21 cellular contexts compared by ENCODE assay signal in the genomic region with DNA sequence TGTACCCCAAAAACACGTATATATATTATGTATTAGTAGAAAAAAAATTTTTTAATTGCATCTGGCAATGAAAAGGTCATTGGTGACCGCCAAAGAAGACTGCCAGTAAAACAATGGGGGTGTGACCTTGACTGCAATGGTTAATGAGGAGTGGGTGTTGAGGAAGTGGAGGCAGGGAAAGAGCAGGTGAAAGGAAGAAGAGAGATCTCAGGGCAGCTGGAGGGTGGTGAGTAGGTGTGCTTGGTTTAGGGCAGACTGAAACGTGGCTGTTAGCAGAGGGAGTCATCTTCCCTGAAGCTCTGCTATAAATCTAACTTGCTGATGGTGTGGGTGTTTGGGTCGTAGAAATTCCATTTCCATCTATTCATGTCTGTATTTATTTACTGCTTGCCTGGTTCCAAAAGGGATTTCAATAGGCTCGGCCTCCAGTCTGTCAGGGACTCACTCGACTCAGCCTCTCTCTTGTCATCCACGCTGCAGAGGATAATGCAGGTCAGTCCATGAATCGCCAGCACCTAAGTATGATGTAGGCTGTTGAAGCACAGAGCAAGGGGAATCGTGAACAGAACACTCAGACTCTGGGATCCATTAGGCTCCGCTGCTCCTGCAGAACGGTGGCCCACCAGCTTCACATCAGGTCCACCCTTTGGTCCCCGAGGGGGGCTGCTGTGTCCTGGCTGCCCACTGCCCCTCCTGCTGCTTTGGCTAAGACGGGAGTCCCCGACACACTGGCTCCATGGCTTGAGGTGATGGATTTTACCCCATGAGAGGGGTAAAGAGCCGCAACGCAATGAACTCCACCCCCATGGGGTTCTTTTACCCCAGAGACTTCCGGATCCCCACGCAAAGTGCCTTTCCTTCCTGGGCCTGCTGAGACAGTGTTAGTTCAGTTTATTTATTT.
DNase-seq lines count a peak whose midpoint lies in the region; ATAC-seq, FAIRE-seq and TF ChIP-seq lines count a peak whose summit lies in the region.
"Had no signal": no experiment of that assay in that cellular context is flagged by ENCODE, and none has a peak within 500 bp of the region (broad histone marks: within the 10 kb centered on the region; RNA-seq: fewer than 3 reads in every experiment).

No MANE protein-coding gene starts in this region.

- no peak overlapping the region for H2BK120ac ChIP-seq in H1 (replicated peaks; ENCODE audit: low read depth, low read length)

- no peak for TF ChIP-seq EP300 in H1 (IDR thresholded peaks at IDR 0.05; ENCODE audit: borderline replicate concordance in 1 of 2, low read depth in 2 of 2, low read length in 2 of 2)

- H3K9me3 Mint-ChIP-seq in mesothelial cell of epicardium (peaks cover 13% of the 10 kb centered on the region), type B pancreatic cell (peaks cover 8% of the 10 kb centered on the region)

- H2AK5ac ChIP-seq in H1 (ENCODE audit: low read depth, low read length): no peak overlapping the region

- no peaks in the 10 kb centered on the region for H3K23me2 ChIP-seq in H1 (ENCODE audit: low read depth, low read length)

- no peak for TF ChIP-seq RAD21 in H1 (IDR thresholded peaks at IDR 0.05 in 1 of 2, conservative IDR thresholded peaks at IDR 0.05 in 1 of 2; ENCODE audit: low read depth in 2 of 2, low read length in 2 of 2)

- no peak overlapping the region for H3K14ac ChIP-seq in H1 (ENCODE audit: insufficient read length)

- no peaks in the 10 kb centered on the region; a peak in 1 of 7 replicates for H3K4me1 ChIP-seq in H1 (replicated peaks in 1 of 4; ENCODE audit: control insufficient read depth in 3 of 4, insufficient read depth in 4 of 4, low read length in 3 of 4)

- H4K5ac ChIP-seq in H1 (ENCODE audit: insufficient read length, low read depth, low read length): no peak overlapping the region

- H3K79me2 ChIP-seq in H1 (ENCODE audit: control insufficient read depth in 1 of 2, insufficient read depth in 2 of 2, low read length in 2 of 2): no peaks in the 10 kb centered on the region

- ATAC-seq in GM21723 (IDR thresholded peaks at IDR 0.05; ENCODE audit: unreplicated experiment): no peak
- ATAC-seq: GM12878 had no signal

- H2BK20ac ChIP-seq in H1 (ENCODE audit: low read length): no peak overlapping the region

- TF ChIP-seq CTCF in H1 (IDR thresholded peaks at IDR 0.05; ENCODE audit: control extremely low read depth in 1 of 3, insufficient read depth in 1 of 3, low read depth in 1 of 3, low read length in 3 of 3) (no peak), mesothelial cell of epicardium (IDR thresholded peaks at IDR 0.05; ENCODE audit: unreplicated experiment) (no peak), type B pancreatic cell (conservative IDR thresholded peaks at IDR 0.05) (no peak)

- CTCF ChIA-PET in H1 (lab: Charles Lee; ENCODE audit: partially characterized antibody): no interaction called here

- H4K91ac ChIP-seq in H1 (replicated peaks; ENCODE audit: insufficient read length, low read length): no peak overlapping the region

- H3K9ac ChIP-seq in H1 (replicated peaks in 1 of 4; ENCODE audit: extremely low read depth in 1 of 4, low read depth in 3 of 4, low read length in 3 of 4): no peak overlapping the region

- no peaks in the 10 kb centered on the region for H3K27me3 ChIP-seq in H1 (replicated peaks in 1 of 4; ENCODE audit: control insufficient read depth in 3 of 4, extremely low read depth in 1 of 4, insufficient read depth in 3 of 4, low read length in 3 of 4)

- no peaks in the 10 kb centered on the region for H3K79me1 ChIP-seq in H1 (ENCODE audit: low read depth, low read length)

- no peak overlapping the region for H2BK15ac ChIP-seq in H1 (ENCODE audit: low read length)

- H3K27ac ChIP-seq in H1 (ENCODE audit: low read depth, low read length): no peak overlapping the region

- H3K9me3 ChIP-seq in H1 (ENCODE audit: insufficient read depth in 2 of 2, low read depth in 1 of 2, low read length in 1 of 2): no peaks in the 10 kb centered on the region

- H3K4ac ChIP-seq in H1 (replicated peaks; ENCODE audit: insufficient read length, low read depth, low read length): no peak overlapping the region

- no peak overlapping the region for H2BK12ac ChIP-seq in H1 (ENCODE audit: low read depth, low read length)

- H3K56ac ChIP-seq in H1 (replicated peaks; ENCODE audit: insufficient read length, low read depth, low read length): no peak overlapping the region

- H4K8ac ChIP-seq in H1 (ENCODE audit: extremely low read depth, insufficient read depth, low read length): no peak overlapping the region

- no peak overlapping the region for H3K4me3 ChIP-seq in H1 (ENCODE audit: extremely low read depth in 1 of 4, insufficient read depth in 2 of 4, low read depth in 3 of 4, low read length in 4 of 4)
- H3K4me3 ChIP-seq: GM12878 had no signal

- DNase-seq in HTR-8/SVneo (ENCODE audit: insufficient read length, low spot score) (peak; percentile 50), H1 (ENCODE audit: low read depth in 1 of 2, low spot score in 2 of 2) (no peak), mesothelial cell of epicardium (ENCODE audit: low spot score in 2 of 2, unreplicated experiment in 2 of 2) (no peak), type B pancreatic cell (ENCODE audit: extremely low spot score, unreplicated experiment) (no peak), glomerular visceral epithelial cell (ENCODE audit: extremely low spot score) (no peak), inferior parietal cortex (ENCODE audit: extremely low spot score) (no peak)
- DNase-seq in stimulated activated CD4-positive, alpha-beta T cell treated with anti-CD3 and anti-CD28 coated beads, Interleukin-2, amount 100 ng/mL, for 48 hours: no peak
- DNase-seq: Calu3; CD4-positive, alpha-beta memory T cell; DMS53; Kasumi-1; NCI-H1417; NCI-H1930; NCI-H446; NCI-H69; SHP77 treated with DMSO at 0.1 percent for 48 hours had no signal

- H3K23ac ChIP-seq in H1 (ENCODE audit: insufficient read length): no peak overlapping the region

- no peaks in the 10 kb centered on the region for H3K27me3 Mint-ChIP-seq in mesothelial cell of epicardium (ENCODE audit: low read depth)
- H3K27me3 Mint-ChIP-seq in type B pancreatic cell: no peaks in the 10 kb centered on the region
- H3K27me3 Mint-ChIP-seq: CD4-positive, alpha-beta memory T cell had no signal

- FAIRE-seq in HTR-8/SVneo (lab: Jason Lieb, UNC): peak; percentile 63
- no peak for FAIRE-seq in H1 (lab: Jason Lieb, UNC)
- FAIRE-seq: GM12878, H54, RCC 7860 had no signal

- H3K27ac Mint-ChIP-seq in mesothelial cell of epicardium (peak overlapping the region; percentile 68), type B pancreatic cell (peak overlapping the region; percentile 39)
- H3K27ac Mint-ChIP-seq: B cell had no signal

- no peak for TF ChIP-seq POLR2A in H1 (IDR thresholded peaks at IDR 0.05; ENCODE audit: control extremely low read depth in 1 of 2, low read depth in 2 of 2, low read length in 2 of 2)

- H3K36me3 Mint-ChIP-seq in mesothelial cell of epicardium (peaks cover 1% of the 10 kb centered on the region), type B pancreatic cell (no peaks in the 10 kb centered on the region)
- H3K36me3 Mint-ChIP-seq: CD4-positive, alpha-beta memory T cell had no signal

- POLR2A ChIA-PET in H1 (lab: Charles Lee; ENCODE audit: partially characterized antibody): no interaction called here

- no peak overlapping the region for H3K18ac ChIP-seq in H1 (ENCODE audit: extremely low read depth, low read length)

- no peaks in the 10 kb centered on the region for H3K36me3 ChIP-seq in H1 (ENCODE audit: control insufficient read depth in 2 of 4, insufficient read depth in 4 of 4, low read length in 3 of 4)

- H2AFZ ChIP-seq in H1 (ENCODE audit: low read length): peak overlapping the region; percentile 26; the same call in 1 of the 2 replicates

- H3K4me3 Mint-ChIP-seq in mesothelial cell of epicardium: no peak overlapping the region
- H3K4me3 Mint-ChIP-seq in type B pancreatic cell: no peak overlapping the region
- H3K4me3 Mint-ChIP-seq: B cell had no signal

- H2BK5ac ChIP-seq in H1 (ENCODE audit: low read depth, low read length): no peak overlapping the region

- H4K20me1 ChIP-seq in H1 (replicated peaks in 1 of 2; ENCODE audit: control insufficient read depth in 1 of 2, insufficient read depth in 2 of 2, low read length in 2 of 2): no peaks in the 10 kb centered on the region

- H3K4me2 ChIP-seq in H1 (ENCODE audit: insufficient read depth in 1 of 2, low read depth in 2 of 2, low read length in 2 of 2): no peak overlapping the region

- H3K4me1 Mint-ChIP-seq in mesothelial cell of epicardium: peaks cover 27% of the 10 kb centered on the region
- H3K4me1 Mint-ChIP-seq in type B pancreatic cell (ENCODE audit: unreplicated experiment): peaks cover 19% of the 10 kb centered on the region
- H3K4me1 Mint-ChIP-seq: B cell had no signal

- WGBS in H1 (ENCODE audit: extremely low coverage in 1 of 2, insufficient coverage in 1 of 2, insufficient read length in 1 of 2, insufficient replicate concordance in 2 of 2, low coverage in 1 of 2, low lambda C conversion rate in 2 of 2, missing lambda C conversion rate in 1 of 2), 2 experiments: 87% methylated on average over 18 of the region's 18 CpGs; no CpG with 5 or more reads in 1 of the 2 experiments

TF ChIP-seq in H1, 55 proteins besides CTCF, POLR2A, EP300 and RAD21 (continues in another document):
- TF ChIP-seq, protein P1, sequence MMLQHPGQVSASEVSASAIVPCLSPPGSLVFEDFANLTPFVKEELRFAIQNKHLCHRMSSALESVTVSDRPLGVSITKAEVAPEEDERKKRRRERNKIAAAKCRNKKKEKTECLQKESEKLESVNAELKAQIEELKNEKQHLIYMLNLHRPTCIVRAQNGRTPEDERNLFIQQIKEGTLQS (IDR thresholded peaks at IDR 0.05; ENCODE audit: insufficient read depth, low read depth, low read length): no peak
- no peak for TF ChIP-seq ZNF274 (IDR thresholded peaks at IDR 0.05; ENCODE audit: borderline replicate concordance, extremely low read depth, low read length)
- no peak for TF ChIP-seq CBX8 (IDR thresholded peaks at IDR 0.05; ENCODE audit: borderline replicate concordance, low read depth, low read length)
- no peak for TF ChIP-seq JUND (IDR thresholded peaks at IDR 0.05; ENCODE audit: low read length)
- TF ChIP-seq SIX5 (IDR thresholded peaks at IDR 0.05; ENCODE audit: low read depth, low read length): no peak
- TF ChIP-seq, protein P2, sequence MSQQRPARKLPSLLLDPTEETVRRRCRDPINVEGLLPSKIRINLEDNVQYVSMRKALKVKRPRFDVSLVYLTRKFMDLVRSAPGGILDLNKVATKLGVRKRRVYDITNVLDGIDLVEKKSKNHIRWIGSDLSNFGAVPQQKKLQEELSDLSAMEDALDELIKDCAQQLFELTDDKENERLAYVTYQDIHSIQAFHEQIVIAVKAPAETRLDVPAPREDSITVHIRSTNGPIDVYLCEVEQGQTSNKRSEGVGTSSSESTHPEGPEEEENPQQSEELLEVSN (IDR thresholded peaks at IDR 0.05): no peak
- TF ChIP-seq EGR1 (IDR thresholded peaks at IDR 0.05; ENCODE audit: borderline replicate concordance, low read depth, low read length): no peak
